ENCODE assay signal across 8 cellular contexts in genomic region chr19:4052114-4052992, GRCh38. TPM values are rescaled to one million over a fixed set of nuclear protein-coding genes. Genes with fewer than 3 reads are reported as not detected.
DNase-seq lines count a peak whose midpoint lies in the region; ATAC-seq, FAIRE-seq and TF ChIP-seq lines count a peak whose summit lies in the region.

No MANE protein-coding gene starts in this region.

- H3K4me3 ChIP-seq in skeletal muscle tissue (ENCODE audit: low read length in 3 of 3): peak overlapping the region in 1 of 3 donors; percentile 54

- H3K9me3 ChIP-seq in skeletal muscle tissue (ENCODE audit: control insufficient read depth in 3 of 3, low read length in 3 of 3): no peaks in the 10 kb centered on the region

- in situ Hi-C loops in GM13976 (cut with MboI; ENCODE audit: low sequenced_read_pairs, unreplicated experiment): no loop called here

- no peaks in the 10 kb centered on the region for H3K27me3 ChIP-seq in skeletal muscle tissue (ENCODE audit: control insufficient read depth in 3 of 3, insufficient read depth in 3 of 3, low read length in 3 of 3)

- no peaks in the 10 kb centered on the region for H3K9me3 Mint-ChIP-seq in activated CD4-positive, alpha-beta memory T cell treated with anti-CD3 and anti-CD28 coated beads for 36 hours

- peaks cover 24 to 47% (median 36%) of the 10 kb centered on the region in 3 donors for H3K4me1 ChIP-seq in skeletal muscle tissue (ENCODE audit: control insufficient read depth in 3 of 3, insufficient read depth in 3 of 3, low read length in 3 of 3)

- intact Hi-C loops in activated CD4-positive, alpha-beta memory T cell treated with anti-CD3 and anti-CD28 coated beads for 36 hours (cut with micrococcal nuclease): no loop called here
- intact Hi-C loops in left ventricle myocardium superior (cut with micrococcal nuclease): no loop called here

- no peak for TF ChIP-seq CTCF in GM13976 (IDR thresholded peaks at IDR 0.05; ENCODE audit: borderline replicate concordance, control extremely low read depth, extremely low read depth, insufficient read depth, missing control alignments)

- no peaks in the 10 kb centered on the region for H3K27me3 Mint-ChIP-seq in activated CD4-positive, alpha-beta memory T cell treated with anti-CD3 and anti-CD28 coated beads for 36 hours

- peaks cover 40% of the 10 kb centered on the region for H3K36me3 Mint-ChIP-seq in activated CD4-positive, alpha-beta memory T cell treated with anti-CD3 and anti-CD28 coated beads for 36 hours

- H3K27ac ChIP-seq in skeletal muscle tissue (ENCODE audit: low read depth, low read length): peak overlapping the region; percentile 60

- no peak for TF ChIP-seq POLR2A in H54 (IDR thresholded peaks at IDR 0.05; ENCODE audit: low read depth, low read length)

- ATAC-seq in left ventricle myocardium superior: peak; percentile 23

- CTCF ChIA-PET in activated CD4-positive, alpha-beta memory T cell treated with anti-CD3 and anti-CD28 coated beads for 36 hours (lab: Charles Lee): no interaction called here

- DNase-seq in H54 (ENCODE audit: insufficient read length, low spot score) (peak; percentile 97), left ventricle myocardium superior (peak; percentile 67), GM13976 (ENCODE audit: low spot score) (no peak), COLO668 (lab: John Stamatoyannopoulos, UW; ENCODE audit: unreplicated experiment) (no peak), HCEC 1CT (no peak), NCI-H1436 (lab: John Stamatoyannopoulos, UW) (no peak)
- DNase-seq in activated CD4-positive, alpha-beta memory T cell treated with anti-CD3 and anti-CD28 coated beads for 36 hours: no peak

- POLR2A ChIA-PET in activated CD4-positive, alpha-beta memory T cell treated with anti-CD3 and anti-CD28 coated beads for 36 hours (lab: Charles Lee): no interaction called here

- H3K9ac ChIP-seq in skeletal muscle tissue (ENCODE audit: low read depth in 1 of 3, low read length in 3 of 3): peak overlapping the region; percentile 45 to 60 (median 51)

- peaks cover 29% of the 10 kb centered on the region for H3K4me1 Mint-ChIP-seq in activated CD4-positive, alpha-beta memory T cell treated with anti-CD3 and anti-CD28 coated beads for 36 hours (ENCODE audit: low read depth)

- no peak for FAIRE-seq in H54 (lab: Jason Lieb, UNC)

- no peak overlapping the region for H3K4me3 Mint-ChIP-seq in activated CD4-positive, alpha-beta memory T cell treated with anti-CD3 and anti-CD28 coated beads for 36 hours

- H3K27ac Mint-ChIP-seq in activated CD4-positive, alpha-beta memory T cell treated with anti-CD3 and anti-CD28 coated beads for 36 hours: peak overlapping the region; percentile 58

- H3K36me3 ChIP-seq in skeletal muscle tissue (ENCODE audit: control insufficient read depth in 3 of 3, insufficient read depth in 3 of 3, low read length in 3 of 3): peaks cover 20 to 27% (median 25%) of the 10 kb centered on the region in 3 donors

RNA-seq across cellular contexts. Expression of gene ZBTB7A, which starts 14.3 kb away (rescaled TPM):
- total RNA-seq in activated CD4-positive, alpha-beta memory T cell treated with anti-CD3 and anti-CD28 coated beads for 36 hours: 10 to 100 TPM; 31.0 to 32.5 TPM
- total RNA-seq in left ventricle myocardium superior: 35.2 TPM
- total RNA-seq in skeletal muscle tissue: 4.2 TPM

RNA-seq across cellular contexts. Expression of gene PIAS4, which starts 44.8 kb away (rescaled TPM):
- 10 to 100 TPM; 22.5 to 24.4 TPM for total RNA-seq in activated CD4-positive, alpha-beta memory T cell treated with anti-CD3 and anti-CD28 coated beads for 36 hours
- total RNA-seq in left ventricle myocardium superior (19.8 TPM), skeletal muscle tissue (19.3 TPM)

Comparison
In these comparisons a context has a peak if more than half of its experiments do, and no peak if none do; other contexts are left out.
1. DNase-seq: peak in H54 (single experiment) and left ventricle myocardium superior (single experiment); none in activated CD4-positive, alpha-beta memory T cell treated with anti-CD3 and anti-CD28 coated beads for 36 hours (single experiment), GM13976 (single experiment), COLO668 (single experiment), HCEC 1CT (single experiment) and NCI-H1436 (single experiment).